Comparison of ENCODE assay signal across 8 cellular contexts in the genomic region with DNA sequence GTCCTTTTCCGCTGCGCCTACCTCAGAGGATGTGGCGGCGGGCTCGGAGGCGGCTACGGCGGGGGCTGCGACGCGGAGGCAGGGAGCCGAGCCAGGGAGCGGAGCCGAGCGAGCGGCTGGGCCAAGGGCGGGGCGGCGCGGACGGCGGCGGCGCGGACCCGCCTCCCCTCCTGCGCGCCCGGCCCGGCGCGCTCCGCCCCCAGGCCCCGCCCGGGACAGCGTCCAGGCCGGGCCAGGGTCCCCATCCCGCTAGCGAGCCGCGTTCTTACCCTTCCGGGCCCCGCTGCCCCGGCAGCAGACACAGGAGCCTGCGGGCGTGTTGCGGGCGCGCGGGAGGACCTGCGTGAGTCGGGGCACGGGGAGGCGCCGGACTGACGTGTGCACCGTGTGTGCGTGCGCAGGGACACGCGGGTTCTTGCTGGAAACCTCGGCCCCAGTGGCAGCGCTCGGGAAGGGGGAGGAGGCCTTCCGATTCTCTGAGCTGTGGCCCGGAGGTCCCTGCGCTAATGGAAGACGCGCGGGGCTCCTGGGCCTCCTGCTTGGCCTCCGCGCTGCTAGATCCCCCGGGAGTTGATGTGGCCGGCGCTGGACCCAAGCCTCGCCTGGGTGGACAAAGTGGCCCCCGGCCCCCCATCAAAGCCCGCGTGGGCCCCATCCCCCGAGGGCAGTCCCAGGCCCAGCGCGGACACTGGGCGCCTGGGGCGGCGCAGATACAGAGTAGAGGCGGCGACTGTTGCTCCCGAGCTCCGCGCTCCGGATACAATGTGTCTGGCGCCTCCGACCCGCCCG. TPM values are rescaled to one million over a fixed set of nuclear protein-coding genes. Genes with fewer than 3 reads are reported as not detected.
DNase-seq lines count a peak whose midpoint lies in the region; ATAC-seq and TF ChIP-seq lines count a peak whose summit lies in the region.

A gene with protein sequence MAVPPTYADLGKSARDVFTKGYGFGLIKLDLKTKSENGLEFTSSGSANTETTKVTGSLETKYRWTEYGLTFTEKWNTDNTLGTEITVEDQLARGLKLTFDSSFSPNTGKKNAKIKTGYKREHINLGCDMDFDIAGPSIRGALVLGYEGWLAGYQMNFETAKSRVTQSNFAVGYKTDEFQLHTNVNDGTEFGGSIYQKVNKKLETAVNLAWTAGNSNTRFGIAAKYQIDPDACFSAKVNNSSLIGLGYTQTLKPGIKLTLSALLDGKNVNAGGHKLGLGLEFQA (minus strand): TSS at position 350 of the 789 bp plus-strand sequence. CDS start 11,963 bp downstream, outside the sequence.

- H3K27me3 ChIP-seq in layer of hippocampus (ENCODE audit: control insufficient read depth, insufficient read depth, low read length) = no peaks in the 10 kb centered on the region

- H3K27me3 Mint-ChIP-seq in chondrocyte (ENCODE audit: low read depth) = no peaks in the 10 kb centered on the region

- DNase-seq in A172 (ENCODE audit: low spot score) (peak; percentile 64), NCI-H2171 (lab: John Stamatoyannopoulos, UW) (peak; percentile 47), chondrocyte (ENCODE audit: low spot score) (peak; percentile 94)
- peak; percentile 59 to 68 for DNase-seq in activated CD4-positive, alpha-beta T cell treated with anti-CD3 and anti-CD28 coated beads for 24 hours (ENCODE audit: low read depth in 2 of 2)
- DNase-seq in stimulated activated CD4-positive, alpha-beta T cell treated with anti-CD3 and anti-CD28 coated beads, Interleukin-1b, Interleukin-23, amount 100 ng/mL, for 48 hours = peak; percentile 85

- H3K4me1 Mint-ChIP-seq in chondrocyte (ENCODE audit: low read depth) = peaks cover 41% of the 10 kb centered on the region

- ATAC-seq in GM18511 (IDR thresholded peaks at IDR 0.05; ENCODE audit: unreplicated experiment) (peak; percentile 79), HG03025 (IDR thresholded peaks at IDR 0.05; ENCODE audit: low FRiP score, unreplicated experiment) (peak; percentile 74)

- H3K36me3 Mint-ChIP-seq in chondrocyte (ENCODE audit: low read depth) = peaks cover 3% of the 10 kb centered on the region

- H3K27ac Mint-ChIP-seq in chondrocyte (ENCODE audit: unreplicated experiment) = peak within 1 kb of the TSS; percentile 96

- H3K9me3 Mint-ChIP-seq in chondrocyte (ENCODE audit: low read depth) = no peaks in the 10 kb centered on the region

- peak within 1 kb of the TSS; percentile 97 for H3K27ac ChIP-seq in layer of hippocampus (ENCODE audit: low read depth, low read length)

- TF ChIP-seq CTCF in chondrocyte (IDR thresholded peaks at IDR 0.05) = peak; percentile 54

- peak within 1 kb of the TSS; percentile 83 for H3K4me3 Mint-ChIP-seq in chondrocyte (ENCODE audit: unreplicated experiment)

RNA-seq across cellular contexts. Expression of the gene that starts here (rescaled TPM):
- 554 and 618 TPM in 2 replicates for total RNA-seq in A172 (2014; rRNA removed; shearing (Covaris generic))
- total RNA-seq in chondrocyte = 138 to 173 TPM (median 143 TPM) in 3 replicates

Comparison
In these comparisons a context has a peak if more than half of its experiments do, and no peak if none do; other contexts are left out.
1. Peak in every context shown above with its lines: DNase-seq, ATAC-seq and H3K27ac ChIP-seq.